ENCODE assay signal across 11 cellular contexts in the genomic region with DNA sequence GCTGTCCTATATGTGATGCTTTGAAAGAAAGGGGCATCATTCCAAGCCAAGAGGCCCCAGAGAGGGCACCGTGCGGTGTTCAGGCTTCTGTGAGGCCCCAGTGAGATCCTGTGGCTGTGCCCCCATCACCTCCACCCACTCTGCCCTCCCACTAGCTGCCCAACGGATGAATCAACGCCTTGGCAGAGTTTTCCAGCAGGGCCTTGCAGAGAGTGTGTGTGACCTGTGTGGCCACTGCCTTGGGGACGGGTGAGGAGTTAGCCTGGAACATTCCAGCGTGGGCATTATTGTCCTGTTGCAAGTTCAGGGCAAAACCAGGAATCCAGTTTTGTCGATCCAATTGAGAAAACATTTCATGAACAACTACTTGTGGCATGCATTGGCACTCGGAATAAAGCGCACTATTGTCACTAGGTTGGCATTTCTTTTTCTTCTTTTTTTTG. TPM values are rescaled to one million over a fixed set of nuclear protein-coding genes. Genes with fewer than 3 reads are reported as not detected.
DNase-seq lines count a peak whose midpoint lies in the region; ATAC-seq and TF ChIP-seq lines count a peak whose summit lies in the region.
"Had no signal": no experiment of that assay in that cellular context is flagged by ENCODE, and none has a peak within 500 bp of the region (broad histone marks: within the 10 kb centered on the region; RNA-seq: fewer than 3 reads in every experiment).

No MANE protein-coding gene starts in this region.

- no peaks in the 10 kb centered on the region for H3K9me3 Mint-ChIP-seq in activated naive CD4-positive, alpha-beta T cell treated with anti-CD3 and anti-CD28 coated beads, Interleukin-2, amount 50 U/mL, for 72 hours
- no peaks in the 10 kb centered on the region for H3K9me3 Mint-ChIP-seq in activated naive CD4-positive, alpha-beta T cell treated with anti-CD3 and anti-CD28 coated beads for 36 hours
- no peaks in the 10 kb centered on the region for H3K9me3 Mint-ChIP-seq in activated T-cell treated with anti-CD3 and anti-CD28 coated beads, Interleukin-2, amount 50 U/mL, for 72 hours
- H3K9me3 Mint-ChIP-seq: CD8-positive, alpha-beta memory T cell; IgD-negative memory B cell had no signal

- no peak overlapping the region for H3K4me3 ChIP-seq in thoracic aorta
- no peak overlapping the region for H3K4me3 ChIP-seq in trophoblast cell (ENCODE audit: low read depth, low read length)
- no peak overlapping the region for H3K4me3 ChIP-seq in mucosa of descending colon

- H2BK12ac ChIP-seq in trophoblast cell (ENCODE audit: low read length) = no peak overlapping the region

- H3K4me3 Mint-ChIP-seq in activated naive CD4-positive, alpha-beta T cell treated with anti-CD3 and anti-CD28 coated beads for 36 hours = no peak overlapping the region
- H3K4me3 Mint-ChIP-seq in activated T-cell treated with anti-CD3 and anti-CD28 coated beads, Interleukin-2, amount 50 U/mL, for 72 hours = no peak overlapping the region
- H3K4me3 Mint-ChIP-seq: IgD-negative memory B cell had no signal

- no peak overlapping the region for H3K9ac ChIP-seq in trophoblast cell (ENCODE audit: low read length)

- H2AK5ac ChIP-seq in trophoblast cell (ENCODE audit: low read length) = no peak overlapping the region

- peaks cover 43 to 77% of the 10 kb centered on the region in 2 donors for H3K4me1 ChIP-seq in thoracic aorta (ENCODE audit: control insufficient read depth in 1 of 2, low read depth in 2 of 2)
- H3K4me1 ChIP-seq in trophoblast cell (ENCODE audit: control insufficient read depth in 1 of 2, insufficient read depth in 2 of 2, low read length in 2 of 2) = peaks cover 3 to 4% of the 10 kb centered on the region in 2 experiments
- H3K4me1 ChIP-seq in mucosa of descending colon (ENCODE audit: low read depth) = peaks cover 10% of the 10 kb centered on the region

- H3K27ac Mint-ChIP-seq in activated naive CD4-positive, alpha-beta T cell treated with anti-CD3 and anti-CD28 coated beads, Interleukin-2, amount 50 U/mL, for 72 hours = peak overlapping the region; percentile 48 to 60
- no peak overlapping the region for H3K27ac Mint-ChIP-seq in activated naive CD4-positive, alpha-beta T cell treated with anti-CD3 and anti-CD28 coated beads for 36 hours
- no peak overlapping the region for H3K27ac Mint-ChIP-seq in activated T-cell treated with anti-CD3 and anti-CD28 coated beads, Interleukin-2, amount 50 U/mL, for 72 hours

- no peaks in the 10 kb centered on the region for H3K79me1 ChIP-seq in trophoblast cell (ENCODE audit: low read length)

- no peak for DNase-seq in activated naive CD4-positive, alpha-beta T cell treated with anti-CD3 and anti-CD28 coated beads, Interleukin-2, amount 50 U/mL, for 72 hours (ENCODE audit: low spot score in 2 of 2)
- no peak for DNase-seq in activated naive CD4-positive, alpha-beta T cell treated with anti-CD3 and anti-CD28 coated beads for 36 hours
- DNase-seq in activated T-cell treated with anti-CD3 and anti-CD28 coated beads, Interleukin-2, amount 50 U/mL, for 72 hours = no peak
- peak; percentile 79 for DNase-seq in glomerular visceral epithelial cell (ENCODE audit: extremely low spot score)
- DNase-seq in thoracic aorta (ENCODE audit: low spot score) = peak; percentile 74
- DNase-seq in trophoblast cell = no peak
- DNase-seq in mucosa of descending colon = no peak
- DNase-seq: CD8-positive, alpha-beta memory T cell; stimulated activated CD4-positive, alpha-beta T cell treated with anti-CD3 and anti-CD28 coated beads, Interleukin-1b, Interleukin-23, amount 100 ng/mL, for 48 hours had no signal

- H3K79me2 ChIP-seq in trophoblast cell (ENCODE audit: control insufficient read depth, insufficient read depth, low read length, poor library complexity) = no peaks in the 10 kb centered on the region

- no peak overlapping the region for H3K18ac ChIP-seq in trophoblast cell (ENCODE audit: low read length)

- H2BK5ac ChIP-seq in trophoblast cell (ENCODE audit: low read depth, low read length, poor library complexity) = no peak overlapping the region

- no CpG with 5 or more reads among the region's 9 CpGs for WGBS in trophoblast cell (ENCODE audit: extremely low coverage, insufficient coverage, insufficient read length)

- H3K36me3 Mint-ChIP-seq in activated naive CD4-positive, alpha-beta T cell treated with anti-CD3 and anti-CD28 coated beads, Interleukin-2, amount 50 U/mL, for 72 hours = peaks cover under 1 to 8% of the 10 kb centered on the region in 2 donors
- H3K36me3 Mint-ChIP-seq in activated naive CD4-positive, alpha-beta T cell treated with anti-CD3 and anti-CD28 coated beads for 36 hours (ENCODE audit: low read depth) = peaks cover 20% of the 10 kb centered on the region
- H3K36me3 Mint-ChIP-seq in activated T-cell treated with anti-CD3 and anti-CD28 coated beads, Interleukin-2, amount 50 U/mL, for 72 hours (ENCODE audit: insufficient read depth in 2 of 2) = peaks cover 6 to 11% of the 10 kb centered on the region in 2 donors
- H3K36me3 Mint-ChIP-seq: IgD-negative memory B cell had no signal

- intact Hi-C loops in activated naive CD4-positive, alpha-beta T cell treated with anti-CD3 and anti-CD28 coated beads for 36 hours (cut with micrococcal nuclease) = loop anchor here (5.0 kb wide), 2 partner anchors 40 to 75 kb away; no protein-coding TSS in a partner anchor
- intact Hi-C loops in mucosa of descending colon (cut with DNase I, micrococcal nuclease) = loop anchor here in 1 of 2 donors (10.0 kb wide), 1 partner anchor 78 kb away; no protein-coding TSS in a partner anchor

- H4K91ac ChIP-seq in trophoblast cell (ENCODE audit: low read depth, low read length) = no peak overlapping the region

- H2AFZ ChIP-seq in trophoblast cell (ENCODE audit: insufficient read depth, low read length, poor library complexity) = no peak overlapping the region

- CTCF ChIA-PET in activated naive CD4-positive, alpha-beta T cell treated with anti-CD3 and anti-CD28 coated beads for 36 hours (lab: Charles Lee) = no interaction called here

- H3K4ac ChIP-seq in trophoblast cell (ENCODE audit: low read depth, low read length) = no peak overlapping the region

- H3K23ac ChIP-seq in trophoblast cell (ENCODE audit: low read length) = no peak overlapping the region

- H3K9me3 ChIP-seq in thoracic aorta (no peaks in the 10 kb centered on the region), trophoblast cell (ENCODE audit: insufficient read depth, low read depth, low read length) (no peaks in the 10 kb centered on the region), mucosa of descending colon (no peaks in the 10 kb centered on the region)

- H3K36me3 ChIP-seq in thoracic aorta (peaks cover 4% of the 10 kb centered on the region), trophoblast cell (ENCODE audit: control insufficient read depth in 1 of 2, insufficient read depth in 2 of 2, low read length in 2 of 2) (peaks cover 11 to 22% of the 10 kb centered on the region in 2 experiments), mucosa of descending colon (ENCODE audit: low read depth) (no peaks in the 10 kb centered on the region)

- TF ChIP-seq CTCF in thoracic aorta (IDR thresholded peaks at IDR 0.05) (no peak), mucosa of descending colon (IDR thresholded peaks at IDR 0.05) (no peak)

- H3K27me3 ChIP-seq in thoracic aorta (replicated peaks; ENCODE audit: insufficient read depth) (no peaks in the 10 kb centered on the region), trophoblast cell (ENCODE audit: insufficient read depth, low read length) (no peaks in the 10 kb centered on the region)

- H4K8ac ChIP-seq in trophoblast cell (ENCODE audit: low read depth, low read length) = no peak overlapping the region

- H3K14ac ChIP-seq in trophoblast cell (ENCODE audit: low read length) = no peak overlapping the region

- H4K12ac ChIP-seq in trophoblast cell (ENCODE audit: low read depth, low read length) = no peak overlapping the region

- H3K27me3 Mint-ChIP-seq in activated naive CD4-positive, alpha-beta T cell treated with anti-CD3 and anti-CD28 coated beads for 36 hours (ENCODE audit: low read depth) = no peaks in the 10 kb centered on the region
- H3K27me3 Mint-ChIP-seq in activated T-cell treated with anti-CD3 and anti-CD28 coated beads, Interleukin-2, amount 50 U/mL, for 72 hours (ENCODE audit: low read depth) = no peaks in the 10 kb centered on the region
- H3K27me3 Mint-ChIP-seq: IgD-negative memory B cell had no signal

- H3K27ac ChIP-seq in thoracic aorta = peak overlapping the region; percentile 74 to 87
- no peak overlapping the region for H3K27ac ChIP-seq in trophoblast cell (ENCODE audit: low read depth, low read length)

- peak; percentile 7 to 25 for ATAC-seq in activated naive CD4-positive, alpha-beta T cell treated with anti-CD3 and anti-CD28 coated beads, Interleukin-2, amount 50 U/mL, for 72 hours
- peak; percentile 12 to 14 for ATAC-seq in activated T-cell treated with anti-CD3 and anti-CD28 coated beads, Interleukin-2, amount 50 U/mL, for 72 hours (replicated peaks in 1 of 2)
- peak; percentile 44 for ATAC-seq in thoracic aorta (ENCODE audit: insufficient number of reproducible peaks, low FRiP score, low read depth)
- ATAC-seq in GM21367 (IDR thresholded peaks at IDR 0.05; ENCODE audit: unreplicated experiment) = no peak
- no peak for ATAC-seq in mucosa of descending colon

- no peak overlapping the region for H3K4me2 ChIP-seq in trophoblast cell (ENCODE audit: low read length)

- peaks cover 16% of the 10 kb centered on the region for H3K4me1 Mint-ChIP-seq in activated naive CD4-positive, alpha-beta T cell treated with anti-CD3 and anti-CD28 coated beads for 36 hours (ENCODE audit: low read depth)
- H3K4me1 Mint-ChIP-seq in activated T-cell treated with anti-CD3 and anti-CD28 coated beads, Interleukin-2, amount 50 U/mL, for 72 hours (ENCODE audit: low read depth) = peaks cover 20% of the 10 kb centered on the region

- H2BK120ac ChIP-seq in trophoblast cell (ENCODE audit: insufficient read depth, low read length, poor library complexity) = no peak overlapping the region

RNA-seq across cellular contexts. Expression of a gene that starts 53.7 kb away (rescaled TPM):
- 100 to 1,000 TPM; 308 to 543 TPM for total RNA-seq in activated naive CD4-positive, alpha-beta T cell treated with anti-CD3 and anti-CD28 coated beads, Interleukin-2, amount 50 U/mL, for 72 hours
- total RNA-seq in activated naive CD4-positive, alpha-beta T cell treated with anti-CD3 and anti-CD28 coated beads for 36 hours = 100 to 1,000 TPM; 397 to 416 TPM
- 100 to 1,000 TPM; 302 to 309 TPM for total RNA-seq in activated T-cell treated with anti-CD3 and anti-CD28 coated beads, Interleukin-2, amount 50 U/mL, for 72 hours
- total RNA-seq in thoracic aorta (100 to 1,000 TPM in 1 of 2 donors, 10 to 100 TPM in 1; 94.6 to 123 TPM), mucosa of descending colon (100 to 1,000 TPM; 158 to 179 (median 173) TPM)
- 99.0 and 104 TPM in 2 replicates for polyA plus RNA-seq in trophoblast cell (2013)

RNA-seq across cellular contexts. Expression of a gene that starts 53.9 kb away (rescaled TPM):
- 10 to 100 TPM; 37.5 to 41.2 TPM for total RNA-seq in activated naive CD4-positive, alpha-beta T cell treated with anti-CD3 and anti-CD28 coated beads, Interleukin-2, amount 50 U/mL, for 72 hours
- 10 to 100 TPM; 42.0 to 48.7 TPM for total RNA-seq in activated naive CD4-positive, alpha-beta T cell treated with anti-CD3 and anti-CD28 coated beads for 36 hours
- total RNA-seq in activated T-cell treated with anti-CD3 and anti-CD28 coated beads, Interleukin-2, amount 50 U/mL, for 72 hours = 10 to 100 TPM; 30.2 to 53.4 TPM
- 10 to 100 TPM; 44.2 to 46.7 TPM for total RNA-seq in thoracic aorta
- 29.4 and 29.5 TPM in 2 replicates for polyA plus RNA-seq in trophoblast cell (2013)
- 10 to 100 TPM; 58.3 to 66.2 (median 60.5) TPM for total RNA-seq in mucosa of descending colon

Comparison
In these comparisons a context has a peak if more than half of its experiments do, and no peak if none do; other contexts are left out.
1. H3K27ac Mint-ChIP-seq: peak in activated naive CD4-positive, alpha-beta T cell treated with anti-CD3 and anti-CD28 coated beads, Interleukin-2, amount 50 U/mL, for 72 hours (2 of 2); none in activated naive CD4-positive, alpha-beta T cell treated with anti-CD3 and anti-CD28 coated beads for 36 hours (single experiment) and activated T-cell treated with anti-CD3 and anti-CD28 coated beads, Interleukin-2, amount 50 U/mL, for 72 hours (single experiment).
2. ATAC-seq: peak in activated naive CD4-positive, alpha-beta T cell treated with anti-CD3 and anti-CD28 coated beads, Interleukin-2, amount 50 U/mL, for 72 hours (2 of 2), activated T-cell treated with anti-CD3 and anti-CD28 coated beads, Interleukin-2, amount 50 U/mL, for 72 hours (2 of 2) and thoracic aorta (single experiment); none in GM21367 (single experiment) and mucosa of descending colon (single experiment).
3. DNase-seq: peak in glomerular visceral epithelial cell (single experiment) and thoracic aorta (single experiment); none in activated naive CD4-positive, alpha-beta T cell treated with anti-CD3 and anti-CD28 coated beads, Interleukin-2, amount 50 U/mL, for 72 hours (0 of 2), activated naive CD4-positive, alpha-beta T cell treated with anti-CD3 and anti-CD28 coated beads for 36 hours (single experiment), activated T-cell treated with anti-CD3 and anti-CD28 coated beads, Interleukin-2, amount 50 U/mL, for 72 hours (0 of 2), trophoblast cell (0 of 2) and mucosa of descending colon (0 of 3).